7 cellular contexts compared by ENCODE assay signal in genomic region chr15:99424978-99425665, GRCh38.
DNase-seq lines count a peak whose midpoint lies in the region; ATAC-seq, FAIRE-seq and TF ChIP-seq lines count a peak whose summit lies in the region.

No MANE protein-coding gene starts in this region.

- no peak for TF ChIP-seq POLR2A in transverse colon (IDR thresholded peaks at IDR 0.05)

- H3K27ac ChIP-seq in pancreas (peak overlapping the region in 1 of 4 donors; percentile 50), transverse colon (peak overlapping the region; percentile 40 to 78 (median 54))

- TF ChIP-seq CTCF in pancreas (IDR thresholded peaks at IDR 0.05), result no peak
- TF ChIP-seq CTCF in transverse colon (IDR thresholded peaks at IDR 0.05), result no peak

- H3K36me3 ChIP-seq in pancreas (no peaks in the 10 kb centered on the region), transverse colon (no peaks in the 10 kb centered on the region)

- no peak for FAIRE-seq in pancreas (lab: Jason Lieb, UNC)

- ATAC-seq in GM19452 (IDR thresholded peaks at IDR 0.05; ENCODE audit: unreplicated experiment) (peak; percentile 79), esophagus mucosa (peak; percentile 94), pancreas (peak in 3 of 4 donors; percentile 39 to 75 (median 73))

- no peaks in the 10 kb centered on the region for H3K27me3 ChIP-seq in pancreas
- H3K27me3 ChIP-seq in transverse colon, result no peaks in the 10 kb centered on the region

- H3K4me3 ChIP-seq in pancreas (no peak overlapping the region), transverse colon (no peak overlapping the region)

- intact Hi-C loops in pancreas (cut with DNase I), result no loop called here
- intact Hi-C loops in transverse colon (cut with DNase I; ENCODE audit: low total_unique reads), result no loop called here

- DNase-seq in HPDE6-E6E7 (ENCODE audit: extremely low spot score) (peak; percentile 64), pancreas (peak in 1 of 6 donors; percentile 46), transverse colon (no peak), HT-29 (ENCODE audit: low spot score) (no peak)
- DNase-seq in activated CD8-positive, alpha-beta memory T cell treated with anti-CD3 and anti-CD28 coated beads for 24 hours, result peak; percentile 81

- in situ Hi-C loops in transverse colon (cut with MboI; ENCODE audit: low pct_ligation_motif_present in 1 of 4, low pct_unique_long_range_greater_than_20kb in 1 of 4, low sequenced_read_pairs in 3 of 4), result loop anchor here in 1 of 4 donors (25.0 kb wide), 1 partner anchor 287 kb away; no protein-coding TSS in a partner anchor

- TF ChIP-seq EP300 in transverse colon (IDR thresholded peaks at IDR 0.05; ENCODE audit: low read depth), result no peak

- H3K9me3 ChIP-seq in pancreas (no peaks in the 10 kb centered on the region), transverse colon (no peaks in the 10 kb centered on the region)

- 67 to 71% methylated on average over 16 of the region's 16 CpGs for WGBS in pancreas, 2 donors
- WGBS in transverse colon (ENCODE audit: low coverage in 1 of 2), 2 donors, result 48% methylated on average over 13 of the region's 16 CpGs; no CpG with 5 or more reads in 1 of the 2 donors

- H3K4me1 ChIP-seq in pancreas (no peaks in the 10 kb centered on the region), transverse colon (peaks cover 0 to 32% (median 10%) of the 10 kb centered on the region in 4 donors)

Comparison
In these comparisons a context has a peak if more than half of its experiments do, and no peak if none do; other contexts are left out.
1. DNase-seq: peak in HPDE6-E6E7 (single experiment) and activated CD8-positive, alpha-beta memory T cell treated with anti-CD3 and anti-CD28 coated beads for 24 hours (single experiment); none in transverse colon (single experiment) and HT-29 (single experiment).
2. Peak in every context shown above with its lines, with median percentiles within 50 percentile points of each other: ATAC-seq.